8 cellular contexts compared by ENCODE assay signal in the genomic region with DNA sequence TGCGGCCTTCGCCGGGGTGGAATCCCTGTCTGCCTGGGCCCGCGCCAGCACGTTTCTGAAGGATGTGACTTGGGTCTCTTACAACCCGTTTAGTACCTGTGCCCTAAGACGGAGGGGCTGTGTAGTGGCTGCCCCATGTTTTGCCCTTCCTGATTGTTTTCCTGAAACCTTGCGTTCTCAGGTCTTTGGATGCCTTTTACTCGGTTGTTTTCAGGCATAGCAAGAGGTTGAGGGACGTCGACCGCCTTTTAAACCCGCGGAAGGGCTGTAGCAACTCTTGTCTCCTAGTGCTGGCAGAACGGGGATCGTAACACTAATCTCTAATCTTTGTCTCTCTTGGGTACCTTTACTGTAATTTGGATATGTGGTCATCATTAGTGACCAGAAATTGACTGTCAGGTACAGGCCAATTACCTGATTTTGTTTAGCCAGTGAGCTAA. TPM values are rescaled to one million over a fixed set of nuclear protein-coding genes. Genes with fewer than 3 reads are reported as not detected.
DNase-seq lines count a peak whose midpoint lies in the region; ATAC-seq and TF ChIP-seq lines count a peak whose summit lies in the region.

No MANE protein-coding gene starts in this region.

- peaks cover 22 to 24% of the 10 kb centered on the region in 2 donors for H3K4me1 Mint-ChIP-seq in natural killer cell treated with Interleukin-12 subunit alpha and Interleukin-12 subunit beta and Interleukin-15 and Interleukin-18, amount 100 ng/mL, for 72 hours (ENCODE audit: low read depth in 2 of 2)

- peaks cover 50% of the 10 kb centered on the region for H3K4me1 ChIP-seq in DND-41 (ENCODE audit: insufficient read depth, low read length)

- H3K79me2 ChIP-seq in DND-41 (ENCODE audit: insufficient read depth, low read length): peaks cover 57% of the 10 kb centered on the region

- peaks cover 17% of the 10 kb centered on the region for H3K36me3 ChIP-seq in DND-41 (ENCODE audit: insufficient read depth, low read length)

- peak overlapping the region; percentile 86 for H3K9ac ChIP-seq in DND-41 (ENCODE audit: low read depth, low read length)

- H3K27me3 ChIP-seq in DND-41 (ENCODE audit: insufficient read depth, low read length, poor library complexity): no peaks in the 10 kb centered on the region

- peak overlapping the region; percentile 82 for H2AFZ ChIP-seq in DND-41 (ENCODE audit: low read depth, low read length)

- no peaks in the 10 kb centered on the region for H3K9me3 ChIP-seq in DND-41 (ENCODE audit: insufficient read depth, low read length, severe bottlenecking)

- H3K27ac ChIP-seq in DND-41 (ENCODE audit: low read length) (peak overlapping the region; percentile 82), cingulate gyrus (ENCODE audit: low read depth, low read length) (peak overlapping the region; percentile 84)

- no peak for TF ChIP-seq CTCF in DND-41 (IDR thresholded peaks at IDR 0.05; ENCODE audit: borderline replicate concordance, extremely low read depth, low read length, poor library complexity, severe bottlenecking)

- H3K4me3 ChIP-seq in DND-41 (ENCODE audit: low read depth in 1 of 2, low read length in 2 of 2): peak overlapping the region; percentile 73 to 89

- H3K4me3 Mint-ChIP-seq in natural killer cell treated with Interleukin-12 subunit alpha and Interleukin-12 subunit beta and Interleukin-15 and Interleukin-18, amount 100 ng/mL, for 72 hours: peak overlapping the region; percentile 87

- H4K20me1 ChIP-seq in DND-41 (ENCODE audit: insufficient read depth, low read length): peaks cover 19% of the 10 kb centered on the region

- DNase-seq in DND-41 (no peak), NCI-H510A (lab: John Stamatoyannopoulos, UW) (peak; percentile 59), DMS114 treated with DMSO at 0.1 percent for 48 hours (lab: John Stamatoyannopoulos, UW; ENCODE audit: unreplicated experiment) (no peak), AG08395 (ENCODE audit: low spot score) (no peak), middle frontal gyrus (ENCODE audit: extremely low spot score, low spot score) (no peak)
- no peak for DNase-seq in natural killer cell treated with Interleukin-12 subunit alpha and Interleukin-12 subunit beta and Interleukin-15 and Interleukin-18, amount 100 ng/mL, for 72 hours (ENCODE audit: low spot score)

- H3K27ac Mint-ChIP-seq in natural killer cell treated with Interleukin-12 subunit alpha and Interleukin-12 subunit beta and Interleukin-15 and Interleukin-18, amount 100 ng/mL, for 72 hours: peak overlapping the region; percentile 95

- no peaks in the 10 kb centered on the region for H3K9me3 Mint-ChIP-seq in natural killer cell treated with Interleukin-12 subunit alpha and Interleukin-12 subunit beta and Interleukin-15 and Interleukin-18, amount 100 ng/mL, for 72 hours

- peaks cover 9% of the 10 kb centered on the region for H3K36me3 Mint-ChIP-seq in natural killer cell treated with Interleukin-12 subunit alpha and Interleukin-12 subunit beta and Interleukin-15 and Interleukin-18, amount 100 ng/mL, for 72 hours

- ATAC-seq in DND-41 (ENCODE audit: insufficient read depth, low read depth): no peak
- no peak for ATAC-seq in natural killer cell treated with Interleukin-12 subunit alpha and Interleukin-12 subunit beta and Interleukin-15 and Interleukin-18, amount 100 ng/mL, for 72 hours
- no peak for ATAC-seq in GM21619 (IDR thresholded peaks at IDR 0.05; ENCODE audit: unreplicated experiment)

- H3K27me3 Mint-ChIP-seq in natural killer cell treated with Interleukin-12 subunit alpha and Interleukin-12 subunit beta and Interleukin-15 and Interleukin-18, amount 100 ng/mL, for 72 hours: no peaks in the 10 kb centered on the region

- peak overlapping the region; percentile 81 for H3K4me2 ChIP-seq in DND-41 (ENCODE audit: insufficient read depth, low read length)

RNA-seq across cellular contexts. Expression of gene NANP, which starts 0.7 kb away (rescaled TPM):
- 1 to 10 TPM; 4.8 to 8.1 TPM for total RNA-seq in natural killer cell treated with Interleukin-12 subunit alpha and Interleukin-12 subunit beta and Interleukin-15 and Interleukin-18, amount 100 ng/mL, for 72 hours

RNA-seq across cellular contexts. Expression of gene NINL, which starts 39.2 kb away (rescaled TPM):
- 1 to 10 TPM; 1.4 to 1.6 TPM for total RNA-seq in natural killer cell treated with Interleukin-12 subunit alpha and Interleukin-12 subunit beta and Interleukin-15 and Interleukin-18, amount 100 ng/mL, for 72 hours
